Comparison of ENCODE assay signal across 19 cellular contexts in genomic region chr1:208137144-208137682, GRCh38.
DNase-seq lines count a peak whose midpoint lies in the region; ATAC-seq and TF ChIP-seq lines count a peak whose summit lies in the region.
"Had no signal": no experiment of that assay in that cellular context is flagged by ENCODE, and none has a peak within 500 bp of the region (broad histone marks: within the 10 kb centered on the region; RNA-seq: fewer than 3 reads in every experiment).

No MANE protein-coding gene starts in this region.

- H3K4me1 Mint-ChIP-seq in stimulated activated memory B cell treated with anti-CD40 and anti-IgM and Interleukin-4, amounts not matched to agents 10 μg/mL and 1 μg/mL and 100 μg/mL, for 72 hours: peaks cover 1% of the 10 kb centered on the region
- H3K4me1 Mint-ChIP-seq: activated CD4-positive, alpha-beta T cell treated with anti-CD3 and anti-CD28 coated beads for 36 hours had no signal

- TF ChIP-seq CTCF in HFF-Myc (IDR thresholded peaks at IDR 0.05; ENCODE audit: low read depth, low read length, missing control alignments): no peak

- intact Hi-C loops in sciatic nerve (cut with DNase I): no loop called here

- H3K36me3 Mint-ChIP-seq in stimulated activated memory B cell treated with anti-CD40 and anti-IgM and Interleukin-4, amounts not matched to agents 10 μg/mL and 1 μg/mL and 100 μg/mL, for 72 hours: no peaks in the 10 kb centered on the region

- DNase-seq in AG08395 (ENCODE audit: low spot score) (peak; percentile 35), HFF-Myc (ENCODE audit: extremely low read depth, low read depth) (peak; percentile 56), NCI-H69 (lab: John Stamatoyannopoulos, UW) (peak; percentile 95), fibroblast of peridontal ligament (ENCODE audit: extremely low read depth) (peak; percentile 78), GM03348 (ENCODE audit: low spot score) (no peak), sciatic nerve (ENCODE audit: low spot score) (no peak)
- DNase-seq: activated CD4-positive, alpha-beta T cell treated with anti-CD3 and anti-CD28 coated beads for 36 hours; activated T-cell treated with anti-CD3 and anti-CD28 coated beads, Interleukin-2, amount 50 U/mL, for 72 hours; AML-193; amygdala; dorsolateral prefrontal cortex; NCI-H1436 treated with DMSO at 0.1 percent for 48 hours; OCI-M1; stimulated activated CD4-positive, alpha-beta T cell treated with anti-CD3 and anti-CD28 coated beads, Interleukin-1b, Interleukin-23, amount 100 ng/mL, for 48 hours; T-helper 1 cell had no signal

- H3K4me3 Mint-ChIP-seq in stimulated activated memory B cell treated with anti-CD40 and anti-IgM and Interleukin-4, amounts not matched to agents 10 μg/mL and 1 μg/mL and 100 μg/mL, for 72 hours: no peak overlapping the region
- H3K4me3 Mint-ChIP-seq: activated CD4-positive, alpha-beta T cell treated with anti-CD3 and anti-CD28 coated beads for 36 hours; activated T-cell treated with anti-CD3 and anti-CD28 coated beads, Interleukin-2, amount 50 U/mL, for 72 hours had no signal

- H3K27me3 Mint-ChIP-seq in stimulated activated memory B cell treated with anti-CD40 and anti-IgM and Interleukin-4, amounts not matched to agents 10 μg/mL and 1 μg/mL and 100 μg/mL, for 72 hours: peaks cover 10% of the 10 kb centered on the region
- H3K27me3 Mint-ChIP-seq: activated CD4-positive, alpha-beta T cell treated with anti-CD3 and anti-CD28 coated beads for 36 hours had no signal

- no peaks in the 10 kb centered on the region for H3K9me3 Mint-ChIP-seq in stimulated activated memory B cell treated with anti-CD40 and anti-IgM and Interleukin-4, amounts not matched to agents 10 μg/mL and 1 μg/mL and 100 μg/mL, for 72 hours
- H3K9me3 Mint-ChIP-seq: activated T-cell treated with anti-CD3 and anti-CD28 coated beads, Interleukin-2, amount 50 U/mL, for 72 hours had no signal

- H3K4me3 ChIP-seq in HFF-Myc (replicated peaks; ENCODE audit: low read depth, low read length): no peak overlapping the region
- H3K4me3 ChIP-seq: dorsolateral prefrontal cortex, gastroesophageal sphincter had no signal

- no peak for ATAC-seq in stimulated activated memory B cell treated with anti-CD40 and anti-IgM and Interleukin-4, amounts not matched to agents 10 μg/mL and 1 μg/mL and 100 μg/mL, for 72 hours
- ATAC-seq in HG03571 (IDR thresholded peaks at IDR 0.05; ENCODE audit: unreplicated experiment): no peak
- no peak for ATAC-seq in sciatic nerve
- ATAC-seq: activated CD4-positive, alpha-beta T cell treated with anti-CD3 and anti-CD28 coated beads for 36 hours; activated T-cell treated with anti-CD3 and anti-CD28 coated beads, Interleukin-2, amount 50 U/mL, for 72 hours; gastroesophageal sphincter; HCT116 had no signal

- no peak overlapping the region for H3K27ac Mint-ChIP-seq in stimulated activated memory B cell treated with anti-CD40 and anti-IgM and Interleukin-4, amounts not matched to agents 10 μg/mL and 1 μg/mL and 100 μg/mL, for 72 hours
- H3K27ac Mint-ChIP-seq: activated CD4-positive, alpha-beta T cell treated with anti-CD3 and anti-CD28 coated beads for 36 hours; activated T-cell treated with anti-CD3 and anti-CD28 coated beads, Interleukin-2, amount 50 U/mL, for 72 hours had no signal

Comparison
In these comparisons a context has a peak if more than half of its experiments do, and no peak if none do; other contexts are left out.
1. DNase-seq: peak in AG08395 (single experiment), HFF-Myc (single experiment), NCI-H69 (single experiment) and fibroblast of peridontal ligament (single experiment); none in GM03348 (single experiment) and sciatic nerve (single experiment).